Comparison of ENCODE assay signal across 10 cellular contexts in the genomic region with DNA sequence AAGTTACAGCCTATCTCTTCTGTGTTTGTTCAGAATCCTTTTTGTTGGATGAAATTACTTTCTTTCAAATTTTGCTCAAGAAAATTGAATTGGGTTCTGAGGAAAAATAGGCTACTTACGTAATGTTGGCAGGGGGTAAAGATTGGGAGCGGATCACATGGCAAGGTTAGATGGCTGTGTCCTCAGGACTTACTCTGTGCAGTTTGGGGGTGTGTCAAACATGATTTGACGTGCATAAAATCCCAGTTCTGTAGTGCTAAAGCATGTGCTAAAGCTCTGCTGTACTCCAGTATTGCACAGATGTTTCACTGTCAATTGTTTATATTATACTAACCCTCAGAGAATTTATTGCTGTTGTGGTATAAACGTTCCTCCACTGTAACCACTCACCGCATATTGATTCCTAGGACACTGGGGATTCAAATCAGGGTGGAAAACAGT. TPM values are rescaled to one million over a fixed set of nuclear protein-coding genes. Genes with fewer than 3 reads are reported as not detected.
A peak's percentile ranks its signal among the peaks of the same experiment; 100 is the strongest.
DNase-seq lines count a peak whose midpoint lies in the region; ATAC-seq and TF ChIP-seq lines count a peak whose summit lies in the region.
"Had no signal": no experiment of that assay in that cellular context is flagged by ENCODE, and none has a peak within 500 bp of the region (broad histone marks: within the 10 kb centered on the region; RNA-seq: fewer than 3 reads in every experiment).

No MANE protein-coding gene starts in this region.

- no peaks in the 10 kb centered on the region for H3F3A ChIP-seq in PC-3 (ENCODE audit: low read length, unreplicated experiment)

- H3K4me1 ChIP-seq in CD4-positive, CD25-positive, alpha-beta regulatory T cell (ENCODE audit: control insufficient read depth, insufficient read depth, low read length, poor library complexity, severe bottlenecking): peaks cover 15% of the 10 kb centered on the region
- H3K4me1 ChIP-seq in PC-3 (ENCODE audit: insufficient read depth, low read length): peaks cover 29% of the 10 kb centered on the region
- peaks cover 5% of the 10 kb centered on the region for H3K4me1 ChIP-seq in A673 (ENCODE audit: insufficient read depth, low read length, poor library complexity, severe bottlenecking)

- no peak for TF ChIP-seq CTCF in PC-3 (conservative IDR thresholded peaks at IDR 0.05; ENCODE audit: low read depth, low read length)
- TF ChIP-seq CTCF in A673 (conservative IDR thresholded peaks at IDR 0.05; ENCODE audit: low read depth, low read length): no peak

- no peak overlapping the region for H3K9ac ChIP-seq in PC-3 (ENCODE audit: low read length)

- no peaks in the 10 kb centered on the region for H3K36me3 ChIP-seq in CD4-positive, CD25-positive, alpha-beta regulatory T cell (ENCODE audit: control insufficient read depth, insufficient read depth, low read length)
- H3K36me3 ChIP-seq in PC-3 (ENCODE audit: low read depth, low read length) (no peaks in the 10 kb centered on the region), A673 (ENCODE audit: insufficient read depth, low read length, poor library complexity, severe bottlenecking) (no peaks in the 10 kb centered on the region)

- H2AFZ ChIP-seq in PC-3 (ENCODE audit: low read length): no peak overlapping the region

- no peaks in the 10 kb centered on the region for H3K9me3 ChIP-seq in CD4-positive, CD25-positive, alpha-beta regulatory T cell (ENCODE audit: control insufficient read depth in 2 of 2, low read length in 2 of 2)
- H3K9me3 ChIP-seq in PC-3 (ENCODE audit: low read length): no peaks in the 10 kb centered on the region
- no peaks in the 10 kb centered on the region for H3K9me3 ChIP-seq in A673 (ENCODE audit: low read depth, low read length, poor library complexity, severe bottlenecking)

- no peaks in the 10 kb centered on the region for H3K9me2 ChIP-seq in PC-3 (replicated peaks; ENCODE audit: low read length)

- no peaks in the 10 kb centered on the region for H4K20me1 ChIP-seq in PC-3 (ENCODE audit: low read length)

- intact Hi-C loops in PC-3 (cut with micrococcal nuclease) (loop anchor here (5.0 kb wide), 1 partner anchor 140 kb away; the partner anchor contains the start of gene SNX14), A673 (cut with micrococcal nuclease; ENCODE audit: unreplicated experiment) (no loop called here)

- no peak for ATAC-seq in CD4-positive, CD25-positive, alpha-beta regulatory T cell (ENCODE audit: low read depth in 2 of 2)
- no peak for ATAC-seq in PC-3
- no peak for ATAC-seq in naive thymus-derived CD8-positive, alpha-beta T cell

- DNase-seq in CD4-positive, CD25-positive, alpha-beta regulatory T cell: no peak
- DNase-seq in PC-3: no peak
- peak; percentile 21 for DNase-seq in dermis blood vessel endothelial cell
- DNase-seq in naive thymus-derived CD8-positive, alpha-beta T cell: no peak
- no peak for DNase-seq in NCI-H446 treated with DMSO at 0.1 percent for 48 hours (lab: John Stamatoyannopoulos, UW)
- DNase-seq in A673 (ENCODE audit: low spot score): no peak
- no peak for DNase-seq in NCI-H2171 (lab: John Stamatoyannopoulos, UW)
- DNase-seq in HT-29 (ENCODE audit: low spot score): no peak
- DNase-seq: amygdala; stimulated activated naive CD4-positive, alpha-beta T cell had no signal

- H3K27ac ChIP-seq in CD4-positive, CD25-positive, alpha-beta regulatory T cell (ENCODE audit: insufficient read depth, low read length, poor library complexity, severe bottlenecking): no peak overlapping the region
- peak overlapping the region; percentile 12; the same call in 1 of the 2 replicates for H3K27ac ChIP-seq in PC-3 (ENCODE audit: low read length)
- no peak overlapping the region for H3K27ac ChIP-seq in A673 (ENCODE audit: low read depth, low read length, poor library complexity, severe bottlenecking)

- peaks cover 38% of the 10 kb centered on the region for H3K27me3 ChIP-seq in CD4-positive, CD25-positive, alpha-beta regulatory T cell (ENCODE audit: control insufficient read depth, insufficient read depth, low read length)
- H3K27me3 ChIP-seq in PC-3 (ENCODE audit: low read length): no peaks in the 10 kb centered on the region
- H3K27me3 ChIP-seq in A673 (replicated peaks; ENCODE audit: insufficient read depth, low read depth, low read length, poor library complexity): peaks cover 5% of the 10 kb centered on the region

- peaks cover 63% of the 10 kb centered on the region for H3K27me3 Mint-ChIP-seq in CD4-positive, CD25-positive, alpha-beta regulatory T cell
- peaks cover 0 to 20% (median 0%) of the 10 kb centered on the region in 5 donors for H3K27me3 Mint-ChIP-seq in naive thymus-derived CD8-positive, alpha-beta T cell

- H3K4me3 ChIP-seq in CD4-positive, CD25-positive, alpha-beta regulatory T cell (ENCODE audit: low read depth, low read length): peak overlapping the region; percentile 20
- H3K4me3 ChIP-seq in PC-3 (ENCODE audit: low read length) (peak overlapping the region; percentile 87), A673 (ENCODE audit: low read depth, low read length, poor library complexity, severe bottlenecking) (no peak overlapping the region)

- H3K9me3 Mint-ChIP-seq in CD4-positive, CD25-positive, alpha-beta regulatory T cell: peaks cover 0 to 8% (median 0%) of the 10 kb centered on the region in 7 donors
- no peaks in the 10 kb centered on the region for H3K9me3 Mint-ChIP-seq in naive thymus-derived CD8-positive, alpha-beta T cell

- no TSS peak for BruUV-seq in PC-3 (replicated peaks; lab: Mats Ljungman, UMichigan)
- BruUV-seq in A673 (replicated peaks; lab: Mats Ljungman, UMichigan): no TSS peak

- H3K4me1 Mint-ChIP-seq in CD4-positive, CD25-positive, alpha-beta regulatory T cell: peaks cover 7 to 32% (median 10%) of the 10 kb centered on the region in 4 donors
- peaks cover 52 to 88% (median 85%) of the 10 kb centered on the region in 4 donors for H3K4me1 Mint-ChIP-seq in naive thymus-derived CD8-positive, alpha-beta T cell

- CTCF ChIA-PET in PC-3 (lab: Charles Lee) (interaction anchor here (0.6 to 0.7 kb wide), 2 partner anchors 38 to 47 kb away, joined by 3 to 8 read pairs; no protein-coding TSS in a partner anchor), A673 (lab: Charles Lee) (interaction anchor here (0.8 kb wide), 1 partner anchor 30 kb away, joined by 4 read pairs; no protein-coding TSS in a partner anchor)

- POLR2A ChIA-PET in PC-3 (lab: Charles Lee; ENCODE audit: unreplicated experiment) (no interaction called here), A673 (lab: Charles Lee; ENCODE audit: low non-redundant PET) (no interaction called here)
- POLR2A ChIA-PET in naive thymus-derived CD8-positive, alpha-beta T cell (lab: Charles Lee): interaction anchor here (1.1 to 8.8 kb wide), 9 partner anchors 8 to 226 kb away, joined by 3 to 252 read pairs (median 5); partner anchors contain the start of gene SYNCRIP

- peak overlapping the region in 1 of 3 donors; percentile 52 for H3K27ac Mint-ChIP-seq in CD4-positive, CD25-positive, alpha-beta regulatory T cell
- H3K27ac Mint-ChIP-seq in naive thymus-derived CD8-positive, alpha-beta T cell: peak overlapping the region; percentile 90 to 99 (median 97)

- no peaks in the 10 kb centered on the region for H3K36me3 Mint-ChIP-seq in CD4-positive, CD25-positive, alpha-beta regulatory T cell
- peaks cover 6 to 14% (median 9%) of the 10 kb centered on the region in 3 donors for H3K36me3 Mint-ChIP-seq in naive thymus-derived CD8-positive, alpha-beta T cell

- peaks cover 28% of the 10 kb centered on the region for H3K79me2 ChIP-seq in PC-3 (ENCODE audit: low read length)

- peak overlapping the region; percentile 91 for H3K4me2 ChIP-seq in PC-3 (ENCODE audit: low read length)

- peak overlapping the region in 2 of 4 donors; percentile 22 to 43 for H3K4me3 Mint-ChIP-seq in CD4-positive, CD25-positive, alpha-beta regulatory T cell
- H3K4me3 Mint-ChIP-seq in naive thymus-derived CD8-positive, alpha-beta T cell: peak overlapping the region; percentile 97 to 100 (median 99)

RNA-seq across cellular contexts. Expression of gene NT5E, which starts 2.6 kb away (rescaled TPM):
- total RNA-seq in CD4-positive, CD25-positive, alpha-beta regulatory T cell: 0.62 TPM
- 10 to 100 TPM in 3 of 4 donors, 1 to 10 TPM in 1; 5.3 to 13.7 (median 11.3) TPM for polyA plus RNA-seq in CD4-positive, CD25-positive, alpha-beta regulatory T cell
- total RNA-seq in PC-3 (2014; rRNA removed) (9.0 and 15.8 TPM in 2 replicates), dermis blood vessel endothelial cell (96.7 and 157 TPM in 2 replicates), A673 (2021) (26.0 and 32.7 TPM in 2 replicates)
- 10 to 100 TPM; 56.5 to 57.3 TPM for total RNA-seq in naive thymus-derived CD8-positive, alpha-beta T cell
- 100 to 1,000 TPM in 2 of 3 donors, 10 to 100 TPM in 1; 77.7 to 128 (median 103) TPM for polyA plus RNA-seq in naive thymus-derived CD8-positive, alpha-beta T cell
- 57.4 and 74.7 TPM in 2 replicates for total RNA-seq in HT-29 (2014; rRNA removed; shearing (Covaris generic))
